19 cellular contexts compared by ENCODE assay signal in genomic region chr2:187566266-187566665, GRCh38. TPM values are rescaled to one million over a fixed set of nuclear protein-coding genes. Genes with fewer than 3 reads are reported as not detected.
DNase-seq lines count a peak whose midpoint lies in the region; ATAC-seq and TF ChIP-seq lines count a peak whose summit lies in the region.
"Had no signal": no experiment of that assay in that cellular context is flagged by ENCODE, and none has a peak within 500 bp of the region (broad histone marks: within the 10 kb centered on the region; RNA-seq: fewer than 3 reads in every experiment).

No MANE protein-coding gene starts in this region.

- H4K91ac ChIP-seq in neuronal stem cell (ENCODE audit: low read depth, low read length, poor library complexity) = no peak overlapping the region

- H3K4ac ChIP-seq in neuronal stem cell (ENCODE audit: low read length) = no peak overlapping the region

- peaks cover 28% of the 10 kb centered on the region for H3K4me1 ChIP-seq in HUES48 (ENCODE audit: control insufficient read depth, insufficient read depth, low read length)
- H3K4me1 ChIP-seq in neuronal stem cell (ENCODE audit: control insufficient read depth in 2 of 2, insufficient read depth in 1 of 2, low read depth in 1 of 2, low read length in 2 of 2) = no peaks in the 10 kb centered on the region
- H3K4me1 ChIP-seq in tibial artery = peaks cover 0 to 10% (median 0%) of the 10 kb centered on the region in 4 donors

- H3K9me3 ChIP-seq in HUES48 (ENCODE audit: control insufficient read depth, insufficient read depth, low read length) = no peaks in the 10 kb centered on the region
- no peaks in the 10 kb centered on the region for H3K9me3 ChIP-seq in neuronal stem cell (replicated peaks in 1 of 2; ENCODE audit: control insufficient read depth in 2 of 2, insufficient read depth in 1 of 2, low read depth in 1 of 2, low read length in 2 of 2)
- H3K9me3 ChIP-seq in tibial artery = no peaks in the 10 kb centered on the region

- H3K9me3 Mint-ChIP-seq in WTC11 = no peaks in the 10 kb centered on the region
- H3K9me3 Mint-ChIP-seq: CD8-positive, alpha-beta T cell had no signal

- H3K9ac ChIP-seq in HUES48 (ENCODE audit: low read depth, low read length) (peak overlapping the region; percentile 56; the same call in 1 of the 2 replicates), neuronal stem cell (ENCODE audit: low read depth, low read length, poor library complexity) (no peak overlapping the region)
- H3K9ac ChIP-seq: KMS-11 had no signal

- H3K4me3 ChIP-seq in HUES48 (ENCODE audit: low read depth, low read length) (peak overlapping the region; percentile 75), neuronal stem cell (ENCODE audit: low read length in 2 of 2) (no peak overlapping the region), tibial artery (no peak overlapping the region), H7 (ENCODE audit: insufficient read depth, low read depth, low read length) (no peak overlapping the region)

- H4K8ac ChIP-seq in neuronal stem cell (ENCODE audit: low read depth, low read length) = no peak overlapping the region

- peak overlapping the region; percentile 85 for H3K27ac Mint-ChIP-seq in WTC11
- H3K27ac Mint-ChIP-seq: CD8-positive, alpha-beta T cell had no signal

- H3K4me3 Mint-ChIP-seq in WTC11 = no peak overlapping the region
- H3K4me3 Mint-ChIP-seq: CD8-positive, alpha-beta T cell had no signal

- no peak overlapping the region for H2BK5ac ChIP-seq in neuronal stem cell (ENCODE audit: low read length)

- POLR2A ChIA-PET in WTC11 (lab: Charles Lee) = no interaction called here

- H2BK120ac ChIP-seq in neuronal stem cell (ENCODE audit: low read depth, low read length) = no peak overlapping the region

- no peak overlapping the region for H2BK15ac ChIP-seq in neuronal stem cell (ENCODE audit: low read length)

- no peaks in the 10 kb centered on the region for H3K79me1 ChIP-seq in neuronal stem cell (ENCODE audit: low read depth, low read length)

- H2BK12ac ChIP-seq in neuronal stem cell (ENCODE audit: low read length) = no peak overlapping the region

- H3K36me3 ChIP-seq in HUES48 (ENCODE audit: control insufficient read depth, insufficient read depth, low read length) = peaks cover 9% of the 10 kb centered on the region
- no peaks in the 10 kb centered on the region for H3K36me3 ChIP-seq in neuronal stem cell (replicated peaks in 1 of 2; ENCODE audit: control insufficient read depth in 2 of 2, insufficient read depth in 2 of 2, low read length in 2 of 2)
- H3K36me3 ChIP-seq in tibial artery = no peaks in the 10 kb centered on the region
- no peaks in the 10 kb centered on the region; the same call in none of the 2 replicates for H3K36me3 ChIP-seq in H7 (replicated peaks; ENCODE audit: control insufficient read depth, insufficient read depth, low read length)

- H2AK5ac ChIP-seq in neuronal stem cell (ENCODE audit: low read depth, low read length) = no peak overlapping the region

- DNase-seq in NCI-H146 (lab: John Stamatoyannopoulos, UW) (peak; percentile 7), NCI-H146 treated with DMSO at 0.1 percent for 48 hours (lab: John Stamatoyannopoulos, UW; ENCODE audit: unreplicated experiment) (no peak), WTC11 (ENCODE audit: low spot score) (no peak), neuronal stem cell (ENCODE audit: low spot score) (no peak), occipital lobe (lab: John Stamatoyannopoulos, UW) (no peak), tibial artery (no peak), H7 (no peak)
- DNase-seq: CD8-positive, alpha-beta T cell; MM.1S; NCI-H1417 treated with DMSO at 0.1 percent for 48 hours; NCI-H2081; NCI-H2227 treated with DMSO at 0.1 percent for 48 hours; NCI-H526; Right ventricle myocardium superior; T-helper 2 cell had no signal

- H3K4me2 ChIP-seq in neuronal stem cell (ENCODE audit: insufficient read depth, low read length, poor library complexity, severe bottlenecking) = no peak overlapping the region
- H3K4me2 ChIP-seq: KMS-11 had no signal

- ATAC-seq in WTC11 = peak; percentile 60
- ATAC-seq: CD8-positive, alpha-beta T cell had no signal

- CTCF ChIA-PET in WTC11 (lab: Charles Lee) = interaction anchor here (2.0 to 3.0 kb wide), 2 partner anchors 15 to 66 kb away, joined by 13 to 14 read pairs; no protein-coding TSS in a partner anchor

- H3K27ac ChIP-seq in HUES48 (ENCODE audit: low read depth, low read length) (peak overlapping the region; percentile 62), neuronal stem cell (replicated peaks; ENCODE audit: low read length) (no peak overlapping the region), tibial artery (no peak overlapping the region)
- H3K27ac ChIP-seq: 22Rv1, HL-60, KMS-11 had no signal

- H2AFZ ChIP-seq in neuronal stem cell (ENCODE audit: low read length) = peak overlapping the region; percentile 23

- peaks cover 31% of the 10 kb centered on the region for H3K4me1 Mint-ChIP-seq in WTC11

- TF ChIP-seq CTCF in WTC11 (IDR thresholded peaks at IDR 0.05) (no peak), tibial artery (IDR thresholded peaks at IDR 0.05) (no peak)

- intact Hi-C loops in tibial artery (cut with DNase I; ENCODE audit: low total_unique reads) = no loop called here

- H3K27me3 ChIP-seq in HUES48 (ENCODE audit: control insufficient read depth, insufficient read depth, low read length) (no peaks in the 10 kb centered on the region), neuronal stem cell (ENCODE audit: control insufficient read depth in 3 of 3, insufficient read depth in 3 of 3, low read depth in 1 of 3, low read length in 3 of 3) (no peaks in the 10 kb centered on the region), tibial artery (no peaks in the 10 kb centered on the region), H7 (ENCODE audit: control insufficient read depth, insufficient read depth, low read length) (no peaks in the 10 kb centered on the region)

- no peaks in the 10 kb centered on the region for H3K27me3 Mint-ChIP-seq in WTC11 (ENCODE audit: low read depth)

- H3K36me3 Mint-ChIP-seq in WTC11 = peaks cover 7% of the 10 kb centered on the region
- H3K36me3 Mint-ChIP-seq: CD8-positive, alpha-beta T cell had no signal

- no peak overlapping the region for H3K18ac ChIP-seq in neuronal stem cell (ENCODE audit: low read length)

- H3K14ac ChIP-seq in neuronal stem cell (ENCODE audit: low read length) = no peak overlapping the region

- no peak overlapping the region for H3K23ac ChIP-seq in neuronal stem cell (ENCODE audit: low read depth, low read length, poor library complexity)

TF ChIP-seq in WTC11, 78 proteins besides CTCF, POLR2A, EP300 and RAD21 (continues in another document):
- TF ChIP-seq ETV6 (CRISPR knock-in tag; IDR thresholded peaks at IDR 0.05) (no peak), ATF2 (CRISPR knock-in tag; IDR thresholded peaks at IDR 0.05; ENCODE audit: borderline replicate concordance, low read depth) (no peak), ZNF671 (CRISPR knock-in tag; IDR thresholded peaks at IDR 0.05) (no peak), ZNF138 (CRISPR knock-in tag; conservative IDR thresholded peaks at IDR 0.05) (no peak), TEAD1 (CRISPR knock-in tag; IDR thresholded peaks at IDR 0.05) (no peak), CREB1 (CRISPR knock-in tag; IDR thresholded peaks at IDR 0.05) (no peak), JUN (CRISPR knock-in tag; IDR thresholded peaks at IDR 0.05) (no peak), ZBTB21 (CRISPR knock-in tag; IDR thresholded peaks at IDR 0.05; ENCODE audit: borderline replicate concordance) (no peak), IRF2 (CRISPR knock-in tag; IDR thresholded peaks at IDR 0.05; ENCODE audit: borderline replicate concordance, low read depth) (no peak), PREB (CRISPR knock-in tag; IDR thresholded peaks at IDR 0.05; ENCODE audit: borderline replicate concordance) (no peak), E2F5 (CRISPR knock-in tag; IDR thresholded peaks at IDR 0.05) (no peak), GABPB1 (CRISPR knock-in tag; IDR thresholded peaks at IDR 0.05) (no peak), TCF7 (CRISPR knock-in tag; IDR thresholded peaks at IDR 0.05; ENCODE audit: low read depth) (no peak), CDX4 (CRISPR knock-in tag; IDR thresholded peaks at IDR 0.05; ENCODE audit: borderline replicate concordance) (no peak)

RNA-seq across cellular contexts. Expression of gene TFPI, which starts 12.0 kb away (rescaled TPM):
- total RNA-seq in WTC11 (2021) (8.4 to 10.2 TPM (median 8.9 TPM) in 3 replicates), occipital lobe (35.2 TPM)
- polyA plus RNA-seq in neuronal stem cell (2013, experiment 1 of 2) = 0.96 TPM
- 1.1 TPM for polyA plus RNA-seq in neuronal stem cell (2013, experiment 2 of 2)
- total RNA-seq in H7 (2014; rRNA removed; shearing (Covaris generic)) = 17.1 and 17.8 TPM in 2 replicates
- total RNA-seq: CD8-positive, alpha-beta T cell had no signal
